34 cellular contexts compared by ENCODE assay signal in genomic region chr10:70805619-70806215, GRCh38. TPM values are rescaled to one million over a fixed set of nuclear protein-coding genes. Genes with fewer than 3 reads are reported as not detected.
"Had no signal": no experiment of that assay in that cellular context is flagged by ENCODE, and none has a peak within 500 bp of the region (broad histone marks: within the 10 kb centered on the region; RNA-seq: fewer than 3 reads in every experiment).

No MANE protein-coding gene starts in this region.

- DNase-seq: activated CD4-positive, alpha-beta T cell treated with anti-CD3 and anti-CD28 coated beads for 36 hours; activated CD4-positive, alpha-beta T cell treated with anti-CD3 and anti-CD28 coated beads, Interleukin-2, amount 50 U/mL, for 48 hours; activated CD4-positive, CD25-positive, alpha-beta regulatory T cell; activated CD8-positive, alpha-beta memory T cell treated with anti-CD3 and anti-CD28 coated beads for 24 hours; activated effector memory CD4-positive, alpha-beta T cell treated with Interleukin-2 at 50 U/mL for 16 hours; activated naive CD4-positive, alpha-beta T cell treated with Interleukin-2 at 50 U/mL for 16 hours; activated naive CD8-positive, alpha-beta T cell treated with anti-CD3 and anti-CD28 coated beads for 36 hours; endodermal cell; head of caudate nucleus; hippocampal formation; left colon; lower lobe of right lung; mesendoderm; pancreas; psoas muscle; sigmoid colon; stimulated activated CD4-positive, alpha-beta T cell treated with anti-CD3 and anti-CD28 coated beads, Interleukin-1b, Interleukin-23, amount 100 ng/mL, for 48 hours; stimulated activated CD4-positive, alpha-beta T cell treated with anti-CD3 and anti-CD28 coated beads, Interleukin-4, amount 100 ng/mL, for 4 hours; stimulated activated CD8-positive, alpha-beta memory T cell treated with anti-CD3 and anti-CD28 coated beads, Interleukin-4, amount 100 ng/mL, for 48 hours; stimulated activated naive CD8-positive, alpha-beta T cell treated with anti-CD3 and anti-CD28 coated beads, Interleukin-15, amount 100 ng/mL, for 72 hours; substantia nigra; T-cell; thyroid gland; upper lobe of right lung had no signal

- ATAC-seq: activated CD4-positive, alpha-beta T cell treated with anti-CD3 and anti-CD28 coated beads for 36 hours; left colon; lower lobe of right lung; pancreas; psoas muscle; stimulated activated memory B cell treated with anti-CD40 and anti-IgM and Interleukin-4, amounts not matched to agents 10 μg/mL and 1 μg/mL and 100 μg/mL, for 72 hours; stimulated activated naive CD8-positive, alpha-beta T cell treated with anti-CD3 and anti-CD28 coated beads, Interleukin-15, amount 100 ng/mL, for 72 hours; T-cell; upper lobe of right lung had no signal

- H3K4me3 Mint-ChIP-seq: activated CD4-positive, alpha-beta T cell treated with anti-CD3 and anti-CD28 coated beads for 36 hours; activated naive CD8-positive, alpha-beta T cell treated with anti-CD3 and anti-CD28 coated beads for 36 hours; central memory CD8-positive, alpha-beta T cell; dendritic cell treated with granulocyte-macrophage colony-stimulating factor and Interleukin-4, amounts not matched to agents 40 ng/mL and 50 ng/mL, for 4 days; endodermal cell; stimulated activated memory B cell treated with anti-CD40 and anti-IgM and Interleukin-4, amounts not matched to agents 10 μg/mL and 1 μg/mL and 100 μg/mL, for 72 hours; stimulated activated naive CD8-positive, alpha-beta T cell treated with anti-CD3 and anti-CD28 coated beads, Interleukin-15, amount 100 ng/mL, for 72 hours; T-cell; T-helper 2 cell treated with Interferon-gamma antibody and Interleukin-4, amounts not matched to agents 5 μg/mL and 100 μg/mL, for 36 hours had no signal

- H3K9me3 ChIP-seq: ascending aorta, lower lobe of right lung, pancreas, psoas muscle, sigmoid colon, thyroid gland, upper lobe of right lung had no signal

- H3K36me3 ChIP-seq: ascending aorta, lower lobe of right lung, pancreas, sigmoid colon, thyroid gland, upper lobe of right lung had no signal

- H3K9me3 Mint-ChIP-seq: activated naive CD8-positive, alpha-beta T cell treated with anti-CD3 and anti-CD28 coated beads for 36 hours; central memory CD8-positive, alpha-beta T cell; dendritic cell treated with granulocyte-macrophage colony-stimulating factor and Interleukin-4, amounts not matched to agents 40 ng/mL and 50 ng/mL, for 4 days; endodermal cell; stimulated activated memory B cell treated with anti-CD40 and anti-IgM and Interleukin-4, amounts not matched to agents 10 μg/mL and 1 μg/mL and 100 μg/mL, for 72 hours; stimulated activated naive CD8-positive, alpha-beta T cell treated with anti-CD3 and anti-CD28 coated beads, Interleukin-15, amount 100 ng/mL, for 72 hours; T-cell; T-helper 2 cell treated with Interferon-gamma antibody and Interleukin-4, amounts not matched to agents 5 μg/mL and 100 μg/mL, for 36 hours had no signal

- H3K27ac ChIP-seq: ascending aorta, lower lobe of right lung, psoas muscle, sigmoid colon, upper lobe of right lung had no signal

- H3K27me3 ChIP-seq: ascending aorta, pancreas, sigmoid colon, thyroid gland, upper lobe of right lung had no signal

- H3K4me1 ChIP-seq: ascending aorta, lower lobe of right lung, pancreas, psoas muscle, sigmoid colon, upper lobe of right lung had no signal

- H3K36me3 Mint-ChIP-seq: activated naive CD8-positive, alpha-beta T cell treated with anti-CD3 and anti-CD28 coated beads for 36 hours; stimulated activated memory B cell treated with anti-CD40 and anti-IgM and Interleukin-4, amounts not matched to agents 10 μg/mL and 1 μg/mL and 100 μg/mL, for 72 hours had no signal

- H3K4me1 Mint-ChIP-seq: activated CD4-positive, alpha-beta T cell treated with anti-CD3 and anti-CD28 coated beads for 36 hours; activated naive CD8-positive, alpha-beta T cell treated with anti-CD3 and anti-CD28 coated beads for 36 hours; stimulated activated memory B cell treated with anti-CD40 and anti-IgM and Interleukin-4, amounts not matched to agents 10 μg/mL and 1 μg/mL and 100 μg/mL, for 72 hours; T-cell had no signal

- H3K4me3 ChIP-seq: ascending aorta, lower lobe of right lung, pancreas, psoas muscle, sigmoid colon, smooth muscle cell, thyroid gland, upper lobe of right lung had no signal

- FAIRE-seq: keratinocyte, pancreas had no signal

- H3K27ac Mint-ChIP-seq: activated CD4-positive, alpha-beta T cell treated with anti-CD3 and anti-CD28 coated beads for 36 hours; activated naive CD8-positive, alpha-beta T cell treated with anti-CD3 and anti-CD28 coated beads for 36 hours; dendritic cell treated with granulocyte-macrophage colony-stimulating factor and Interleukin-4, amounts not matched to agents 40 ng/mL and 50 ng/mL, for 4 days; endodermal cell; stimulated activated memory B cell treated with anti-CD40 and anti-IgM and Interleukin-4, amounts not matched to agents 10 μg/mL and 1 μg/mL and 100 μg/mL, for 72 hours; stimulated activated naive CD8-positive, alpha-beta T cell treated with anti-CD3 and anti-CD28 coated beads, Interleukin-15, amount 100 ng/mL, for 72 hours; T-cell; T-helper 2 cell treated with Interferon-gamma antibody and Interleukin-4, amounts not matched to agents 5 μg/mL and 100 μg/mL, for 36 hours had no signal

RNA-seq across cellular contexts. Expression of gene TBATA, which starts 20.5 kb away (rescaled TPM):
- total RNA-seq: activated CD4-positive, alpha-beta T cell treated with anti-CD3 and anti-CD28 coated beads for 36 hours; activated naive CD8-positive, alpha-beta T cell treated with anti-CD3 and anti-CD28 coated beads for 36 hours; ascending aorta; endodermal cell; fibroblast of lung; fibroblast of villous mesenchyme; left colon; lower lobe of right lung; mononuclear cell; pancreas; psoas muscle; sigmoid colon; smooth muscle cell; T-cell; thyroid gland; upper lobe of right lung had no signal
